Comparison of ENCODE assay signal across 19 cellular contexts in the genomic region with DNA sequence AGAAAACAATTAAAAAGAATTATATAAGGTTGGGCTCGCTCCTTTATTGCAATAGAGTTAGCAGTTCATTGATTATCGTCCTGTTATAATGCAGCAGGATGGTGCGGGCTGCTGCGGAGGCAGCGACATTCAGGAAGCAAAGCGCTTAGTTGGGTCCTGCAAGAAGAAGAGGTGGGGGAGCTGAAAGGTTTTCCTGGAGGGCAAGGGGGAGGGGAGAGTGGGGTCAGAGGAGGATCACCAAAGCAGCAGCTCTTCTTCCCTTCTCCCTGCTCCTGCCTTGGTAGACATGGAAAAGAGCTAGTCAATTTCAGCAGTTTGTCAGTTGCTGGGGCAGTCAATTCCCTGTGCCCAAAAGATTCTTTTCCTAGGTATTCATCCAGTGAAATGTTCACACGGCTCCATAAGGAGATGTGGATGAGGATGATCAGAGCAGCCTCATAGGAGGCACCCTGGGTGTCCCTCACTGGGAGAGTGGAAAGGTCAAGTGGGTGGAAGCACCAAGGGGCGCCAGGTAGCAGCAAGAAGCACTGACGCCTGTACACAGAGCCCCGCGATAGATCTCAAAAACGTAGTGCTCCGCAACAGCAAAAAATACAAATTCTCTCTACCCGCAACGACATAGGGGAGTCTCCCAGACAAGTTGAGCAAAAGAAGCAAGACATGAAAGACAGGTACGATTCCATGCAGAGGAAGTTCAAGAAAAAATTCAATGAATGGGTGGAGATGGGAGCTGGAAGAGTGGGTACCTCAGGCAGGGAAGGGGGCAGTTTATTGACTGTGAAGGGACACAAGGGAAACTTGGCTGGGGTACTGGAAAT. TPM values are rescaled to one million over a fixed set of nuclear protein-coding genes. Genes with fewer than 3 reads are reported as not detected.
DNase-seq lines count a peak whose midpoint lies in the region; ATAC-seq and TF ChIP-seq lines count a peak whose summit lies in the region.
"Had no signal": no experiment of that assay in that cellular context is flagged by ENCODE, and none has a peak within 500 bp of the region (broad histone marks: within the 10 kb centered on the region; RNA-seq: fewer than 3 reads in every experiment).

No MANE protein-coding gene starts in this region.

- no peaks in the 10 kb centered on the region for H3K79me2 ChIP-seq in hepatocyte

- H3K9ac ChIP-seq in ES-I3 (ENCODE audit: low read depth, low read length) = peak overlapping the region; percentile 40; the same call in 1 of the 2 replicates
- H3K9ac ChIP-seq: BLaER1 had no signal

- H3K36me3 ChIP-seq in ES-I3 (ENCODE audit: insufficient read depth, low read length) (no peaks in the 10 kb centered on the region), hepatocyte (replicated peaks; ENCODE audit: insufficient read depth, low read depth) (no peaks in the 10 kb centered on the region)
- H3K36me3 ChIP-seq: BLaER1, brain microvascular endothelial cell had no signal

- peaks cover 24% of the 10 kb centered on the region for H3K4me1 ChIP-seq in ES-I3 (ENCODE audit: insufficient read depth, low read length)
- H3K4me1 ChIP-seq in hepatocyte (ENCODE audit: insufficient read depth) = peaks cover 18% of the 10 kb centered on the region
- H3K4me1 ChIP-seq: BLaER1 had no signal

- intact Hi-C loops in activated T-helper 2 cell treated with anti-CD3 and anti-CD28 coated beads, Interferon-gamma antibody, Interleukin-2, Interleukin-4, amounts not matched to agents 10 μg/mL and 5 μg/mL and 100 μg/mL, durations not matched to agents 14 hours and 24 hours and 36 hours (cut with micrococcal nuclease) = no loop called here

- H3K4me2 ChIP-seq in hepatocyte = peak overlapping the region; percentile 53
- H3K4me2 ChIP-seq: BLaER1 had no signal

- no peak overlapping the region for H2AFZ ChIP-seq in hepatocyte

- DNase-seq in NCI-H226 (peak; percentile 0), hepatocyte (ENCODE audit: low spot score) (no peak), omental fat pad (ENCODE audit: low spot score) (no peak), foreskin melanocyte (no peak)
- DNase-seq in activated T-helper 2 cell treated with anti-CD3 and anti-CD28 coated beads, Interferon-gamma antibody, Interleukin-2, Interleukin-4, amounts not matched to agents 10 μg/mL and 5 μg/mL and 100 μg/mL, durations not matched to agents 14 hours and 24 hours and 36 hours (ENCODE audit: low spot score) = no peak
- no peak for DNase-seq in activated naive CD4-positive, alpha-beta T cell (lab: John Stamatoyannopoulos, UW)
- DNase-seq: activated CD4-positive, alpha-beta T cell treated with anti-CD3 and anti-CD28 coated beads, Interleukin-2, amount 50 U/mL, for 1 hour; brain microvascular endothelial cell; COR-L47; head of caudate nucleus; NCI-H1436 treated with DMSO at 0.1 percent for 48 hours; T-helper 2 cell; trophoblast cell had no signal

- H3K9me3 ChIP-seq in ES-I3 (ENCODE audit: control insufficient read depth, insufficient read depth, low read length) (no peaks in the 10 kb centered on the region), hepatocyte (ENCODE audit: low read depth) (no peaks in the 10 kb centered on the region)
- H3K9me3 ChIP-seq: BLaER1 had no signal

- 46% methylated on average over 16 of the region's 16 CpGs for WGBS in hepatocyte (ENCODE audit: low lambda C conversion rate, missing lambda C conversion rate)

- H3K27ac Mint-ChIP-seq in activated T-helper 2 cell treated with anti-CD3 and anti-CD28 coated beads, Interferon-gamma antibody, Interleukin-2, Interleukin-4, amounts not matched to agents 10 μg/mL and 5 μg/mL and 100 μg/mL, durations not matched to agents 14 hours and 24 hours and 36 hours = no peak overlapping the region

- no peaks in the 10 kb centered on the region for H4K20me1 ChIP-seq in hepatocyte (ENCODE audit: insufficient read depth, poor library complexity, severe bottlenecking)
- H4K20me1 ChIP-seq: BLaER1 had no signal

- H3K9me2 ChIP-seq in hepatocyte (replicated peaks; ENCODE audit: insufficient read depth) = no peaks in the 10 kb centered on the region

- H3K27ac ChIP-seq in hepatocyte = no peak overlapping the region
- H3K27ac ChIP-seq: BLaER1, brain microvascular endothelial cell, HL-60 had no signal

- no peak overlapping the region for H3K4me3 ChIP-seq in hepatocyte
- H3K4me3 ChIP-seq: BLaER1, K562, lung had no signal

- no peaks in the 10 kb centered on the region for H3K27me3 ChIP-seq in hepatocyte
- H3K27me3 ChIP-seq: BLaER1 had no signal

- ATAC-seq in omental fat pad (ENCODE audit: low FRiP score) = peak; percentile 13
- no peak for ATAC-seq in HG02840 (IDR thresholded peaks at IDR 0.05; ENCODE audit: low FRiP score, unreplicated experiment)
- ATAC-seq: K562 had no signal

- peaks cover 22% of the 10 kb centered on the region for H3K27me3 Mint-ChIP-seq in activated T-helper 2 cell treated with anti-CD3 and anti-CD28 coated beads, Interferon-gamma antibody, Interleukin-2, Interleukin-4, amounts not matched to agents 10 μg/mL and 5 μg/mL and 100 μg/mL, durations not matched to agents 14 hours and 24 hours and 36 hours (ENCODE audit: low read depth)

- H3K4me1 Mint-ChIP-seq in activated T-helper 2 cell treated with anti-CD3 and anti-CD28 coated beads, Interferon-gamma antibody, Interleukin-2, Interleukin-4, amounts not matched to agents 10 μg/mL and 5 μg/mL and 100 μg/mL, durations not matched to agents 14 hours and 24 hours and 36 hours (ENCODE audit: low read depth) = peaks cover 3% of the 10 kb centered on the region

- no peaks in the 10 kb centered on the region for H3K9me3 Mint-ChIP-seq in activated T-helper 2 cell treated with anti-CD3 and anti-CD28 coated beads, Interferon-gamma antibody, Interleukin-2, Interleukin-4, amounts not matched to agents 10 μg/mL and 5 μg/mL and 100 μg/mL, durations not matched to agents 14 hours and 24 hours and 36 hours

- TF ChIP-seq CTCF in hepatocyte (IDR thresholded peaks at IDR 0.05; ENCODE audit: poor library complexity) (no peak), omental fat pad (IDR thresholded peaks at IDR 0.05) (no peak)

- no peak overlapping the region for H3K4me3 Mint-ChIP-seq in activated T-helper 2 cell treated with anti-CD3 and anti-CD28 coated beads, Interferon-gamma antibody, Interleukin-2, Interleukin-4, amounts not matched to agents 10 μg/mL and 5 μg/mL and 100 μg/mL, durations not matched to agents 14 hours and 24 hours and 36 hours (ENCODE audit: low read depth)

- H3K36me3 Mint-ChIP-seq in activated T-helper 2 cell treated with anti-CD3 and anti-CD28 coated beads, Interferon-gamma antibody, Interleukin-2, Interleukin-4, amounts not matched to agents 10 μg/mL and 5 μg/mL and 100 μg/mL, durations not matched to agents 14 hours and 24 hours and 36 hours (ENCODE audit: low read depth) = no peaks in the 10 kb centered on the region

RNA-seq across cellular contexts. Expression of gene ETV4, which starts 17.3 kb away (rescaled TPM):
- total RNA-seq in hepatocyte (10.7 and 12.8 TPM in 2 replicates), omental fat pad (1 to 10 TPM in 1 of 4 donors, under 1 TPM in 1, not detected in 2; 0.37 to 1.3 TPM)
- polyA plus RNA-seq in hepatocyte = 11.1 and 14.8 TPM in 2 replicates
- total RNA-seq in activated T-helper 2 cell treated with anti-CD3 and anti-CD28 coated beads, Interferon-gamma antibody, Interleukin-2, Interleukin-4, amounts not matched to agents 10 μg/mL and 5 μg/mL and 100 μg/mL, durations not matched to agents 14 hours and 24 hours and 36 hours = 11.0 and 12.8 TPM in 2 replicates
